In genomic region chr1:44609412-44609767, GRCh38 we compare ENCODE assay signal across 8 cellular contexts.
DNase-seq lines count a peak whose midpoint lies in the region; ATAC-seq and TF ChIP-seq lines count a peak whose summit lies in the region.

No MANE protein-coding gene starts in this region.

- H3K27ac ChIP-seq in prostate gland = no peak overlapping the region

- ATAC-seq in HG02588 (IDR thresholded peaks at IDR 0.05; ENCODE audit: unreplicated experiment) = no peak

- H3K4me3 Mint-ChIP-seq in activated CD4-positive, alpha-beta T cell treated with anti-CD3 and anti-CD28 coated beads, Interleukin-2, amount 10 ng/mL, durations not matched to agents 7 days and 5 days = no peak overlapping the region

- TF ChIP-seq POLR2A in prostate gland (IDR thresholded peaks at IDR 0.05) = no peak

- H3K4me3 ChIP-seq in BE2C (ENCODE audit: low read depth, low read length) (no peak overlapping the region), fibroblast of mammary gland (ENCODE audit: control insufficient read depth, low read depth, low read length) (no peak overlapping the region), prostate gland (no peak overlapping the region)

- no peaks in the 10 kb centered on the region for H3K27me3 Mint-ChIP-seq in activated CD4-positive, alpha-beta T cell treated with anti-CD3 and anti-CD28 coated beads, Interleukin-2, amount 10 ng/mL, durations not matched to agents 7 days and 5 days

- H3K4me1 Mint-ChIP-seq in activated CD4-positive, alpha-beta T cell treated with anti-CD3 and anti-CD28 coated beads, Interleukin-2, amount 10 ng/mL, durations not matched to agents 7 days and 5 days = no peaks in the 10 kb centered on the region

- POLR2A ChIA-PET in activated CD4-positive, alpha-beta T cell treated with anti-CD3 and anti-CD28 coated beads, Interleukin-2, amount 10 ng/mL, durations not matched to agents 7 days and 5 days (lab: Charles Lee) = no interaction called here

- no peaks in the 10 kb centered on the region for H3K9me3 Mint-ChIP-seq in activated CD4-positive, alpha-beta T cell treated with anti-CD3 and anti-CD28 coated beads, Interleukin-2, amount 10 ng/mL, durations not matched to agents 7 days and 5 days

- intact Hi-C loops in prostate gland (cut with DNase I) = no loop called here

- no peaks in the 10 kb centered on the region for H3K9me3 ChIP-seq in BE2C
- H3K9me3 ChIP-seq in prostate gland = no peaks in the 10 kb centered on the region

- no peaks in the 10 kb centered on the region for H3K4me1 ChIP-seq in BE2C
- no peaks in the 10 kb centered on the region for H3K4me1 ChIP-seq in prostate gland (replicated peaks)

- no peak overlapping the region for H3K27ac Mint-ChIP-seq in activated CD4-positive, alpha-beta T cell treated with anti-CD3 and anti-CD28 coated beads, Interleukin-2, amount 10 ng/mL, durations not matched to agents 7 days and 5 days

- H3K36me3 Mint-ChIP-seq in activated CD4-positive, alpha-beta T cell treated with anti-CD3 and anti-CD28 coated beads, Interleukin-2, amount 10 ng/mL, durations not matched to agents 7 days and 5 days (ENCODE audit: low read depth) = no peaks in the 10 kb centered on the region

- DNase-seq in BE2C (peak; percentile 68), HT1080 (ENCODE audit: low read depth) (peak; percentile 33), fibroblast of mammary gland (ENCODE audit: low read depth) (peak; percentile 65), prostate gland (ENCODE audit: low spot score) (peak; percentile 24), pons (ENCODE audit: low spot score) (no peak)
- DNase-seq in activated CD4-positive, alpha-beta T cell treated with anti-CD3 and anti-CD28 coated beads, Interleukin-2, amount 10 ng/mL, durations not matched to agents 7 days and 5 days = peak; percentile 27
- DNase-seq in central memory CD4-positive, alpha-beta T cell = no peak

- H3K36me3 ChIP-seq in BE2C (no peaks in the 10 kb centered on the region), prostate gland (no peaks in the 10 kb centered on the region)

- peaks cover 10% of the 10 kb centered on the region for H3K27me3 ChIP-seq in BE2C
- no peaks in the 10 kb centered on the region for H3K27me3 ChIP-seq in prostate gland (replicated peaks; ENCODE audit: insufficient read depth)

- 38% methylated on average over 10 of the region's 10 CpGs for WGBS in prostate gland

- CTCF ChIA-PET in activated CD4-positive, alpha-beta T cell treated with anti-CD3 and anti-CD28 coated beads, Interleukin-2, amount 10 ng/mL, durations not matched to agents 7 days and 5 days (lab: Charles Lee) = interaction anchor here (1.7 to 1.8 kb wide), 2 partner anchors 43 to 77 kb away, joined by 4 to 5 read pairs; no protein-coding TSS in a partner anchor

- TF ChIP-seq CTCF in BE2C (IDR thresholded peaks at IDR 0.05; ENCODE audit: low read depth, low read length) = peak; percentile 54
- TF ChIP-seq CTCF in fibroblast of mammary gland (conservative IDR thresholded peaks at IDR 0.05; ENCODE audit: control insufficient read depth, insufficient read depth, low read depth, low read length) = peak; percentile 77
- TF ChIP-seq CTCF in prostate gland (IDR thresholded peaks at IDR 0.05) = peak in 3 of 4 experiments; percentile 32 to 61 (median 49)

Comparison
In these comparisons a context has a peak if more than half of its experiments do, and no peak if none do; other contexts are left out.
1. DNase-seq: peak in BE2C (single experiment), HT1080 (single experiment), activated CD4-positive, alpha-beta T cell treated with anti-CD3 and anti-CD28 coated beads, Interleukin-2, amount 10 ng/mL, durations not matched to agents 7 days and 5 days (single experiment), fibroblast of mammary gland (single experiment) and prostate gland (single experiment); none in central memory CD4-positive, alpha-beta T cell (single experiment) and pons (single experiment).
2. Peak in every context shown above with its lines, with median percentiles within 50 percentile points of each other: CTCF ChIP-seq.